In genomic region chr17:61223725-61224124, GRCh38 we compare ENCODE assay signal across 21 cellular contexts.
"Had no signal": no experiment of that assay in that cellular context is flagged by ENCODE, and none has a peak within 500 bp of the region (broad histone marks: within the 10 kb centered on the region; RNA-seq: fewer than 3 reads in every experiment).

No MANE protein-coding gene starts in this region.

- H3K9me3 ChIP-seq: adrenal gland, ovary, sigmoid colon had no signal

- H3K36me3 Mint-ChIP-seq: T-cell had no signal

- H3K27ac Mint-ChIP-seq: activated B cell treated with CpG ODN at 0.5 μM for 24 hours, T-cell had no signal

- H3K27me3 ChIP-seq: adrenal gland, ovary, sigmoid colon had no signal

- DNase-seq: activated B cell treated with CpG ODN at 0.5 μM for 24 hours; activated CD4-positive, alpha-beta T cell treated with anti-CD3 and anti-CD28 coated beads, Interleukin-2, amount 50 U/mL, for 4 hours; activated effector memory CD4-positive, alpha-beta T cell treated with anti-CD3 and anti-CD28 coated beads, Interleukin-2, amount 50 U/mL, for 16 hours; adrenal gland; caudate nucleus; effector CD4-positive, alpha-beta T cell; foreskin melanocyte; head of caudate nucleus; islet precursor cell; mammary epithelial cell; ovary; sigmoid colon; stimulated activated CD4-positive, alpha-beta T cell treated with anti-CD3 and anti-CD28 coated beads, Interleukin-2, amount 100 ng/mL, for 24 hours; stimulated activated naive CD4-positive, alpha-beta T cell; trophoblast cell had no signal

- H3K4me1 ChIP-seq: sigmoid colon had no signal

- H3K27me3 Mint-ChIP-seq: activated B cell treated with CpG ODN at 0.5 μM for 24 hours, T-cell had no signal

- H3K9me3 Mint-ChIP-seq: activated B cell treated with CpG ODN at 0.5 μM for 24 hours, neural crest cell, T-cell had no signal

- H3K4me3 Mint-ChIP-seq: activated B cell treated with CpG ODN at 0.5 μM for 24 hours, neural crest cell had no signal

- FAIRE-seq: TTC549 had no signal

- H3K4me3 ChIP-seq: adrenal gland, coronary artery, ovary, sigmoid colon, SK-N-MC had no signal

- H3K27ac ChIP-seq: adrenal gland, coronary artery, ovary, sigmoid colon, SK-N-MC had no signal

- H3K36me3 ChIP-seq: adrenal gland, ovary, sigmoid colon had no signal

- ATAC-seq: left lobe of liver had no signal
